In the genomic region with DNA sequence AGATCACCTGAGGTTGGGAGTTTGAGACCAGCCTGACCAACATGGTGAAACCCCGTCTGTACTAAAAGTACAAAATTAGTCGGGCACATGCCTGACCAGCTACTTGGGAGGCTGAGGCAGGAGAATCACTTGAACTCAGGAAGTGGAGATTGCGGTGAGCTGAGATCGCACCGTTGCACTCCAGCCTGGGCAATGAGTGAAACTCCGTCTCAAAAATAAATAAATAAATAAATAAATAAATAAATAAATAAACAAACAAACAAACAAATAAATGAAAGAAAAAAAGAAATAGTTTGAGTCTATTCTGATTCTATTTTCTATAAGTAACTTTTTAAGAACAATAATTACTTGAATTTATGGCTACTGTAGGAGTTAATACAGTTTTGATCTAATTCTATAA, we compare ENCODE assay signal across 14 cellular contexts. TPM values are rescaled to one million over a fixed set of nuclear protein-coding genes. Genes with fewer than 3 reads are reported as not detected.
"Had no signal": no experiment of that assay in that cellular context is flagged by ENCODE, and none has a peak within 500 bp of the region (broad histone marks: within the 10 kb centered on the region; RNA-seq: fewer than 3 reads in every experiment).

No MANE protein-coding gene starts in this region.

RNA-seq across cellular contexts. Expression of a gene that starts 6.3 kb away (rescaled TPM):
- total RNA-seq: activated B cell treated with CpG ODN at 0.5 μM for 24 hours; activated CD4-positive, alpha-beta memory T cell treated with anti-CD3 and anti-CD28 coated beads for 36 hours; activated CD4-positive, alpha-beta memory T cell treated with anti-CD3 and anti-CD28 coated beads, Interleukin-2, amount 10 ng/mL, durations not matched to agents 7 days and 5 days; activated CD4-positive, alpha-beta T cell treated with anti-CD3 and anti-CD28 coated beads for 36 hours; activated CD4-positive, alpha-beta T cell treated with anti-CD3 and anti-CD28 coated beads, Interleukin-2, amount 10 ng/mL, durations not matched to agents 24 days and 14 days; activated CD4-positive, alpha-beta T cell treated with anti-CD3 and anti-CD28 coated beads, Interleukin-2, amount 10 ng/mL, durations not matched to agents 7 days and 5 days; activated CD8-positive, alpha-beta memory T cell treated with anti-CD3 and anti-CD28 coated beads for 36 hours; activated CD8-positive, alpha-beta memory T cell treated with anti-CD3 and anti-CD28 coated beads, Interleukin-2, amount 10 ng/mL, durations not matched to agents 7 days and 5 days; activated CD8-positive, alpha-beta T cell treated with anti-CD3 and anti-CD28 coated beads for 36 hours; activated CD8-positive, alpha-beta T cell treated with anti-CD3 and anti-CD28 coated beads, Interleukin-2, amount 10 ng/mL, durations not matched to agents 7 days and 5 days; T-helper 1 cell treated with Interleukin-12 subunit alpha and Interleukin-12 subunit beta and Interleukin-4 antibody, amounts not matched to agents 30 ng/mL and 1 ng/mL, for 36 hours; T-helper 17 cell; T-helper 2 cell treated with Interferon-gamma antibody and Interleukin-4, amounts not matched to agents 100 ng/mL and 5 ng/mL, for 36 hours; WTC11 had no signal
